Comparison of ENCODE assay signal across 13 cellular contexts in the genomic region with DNA sequence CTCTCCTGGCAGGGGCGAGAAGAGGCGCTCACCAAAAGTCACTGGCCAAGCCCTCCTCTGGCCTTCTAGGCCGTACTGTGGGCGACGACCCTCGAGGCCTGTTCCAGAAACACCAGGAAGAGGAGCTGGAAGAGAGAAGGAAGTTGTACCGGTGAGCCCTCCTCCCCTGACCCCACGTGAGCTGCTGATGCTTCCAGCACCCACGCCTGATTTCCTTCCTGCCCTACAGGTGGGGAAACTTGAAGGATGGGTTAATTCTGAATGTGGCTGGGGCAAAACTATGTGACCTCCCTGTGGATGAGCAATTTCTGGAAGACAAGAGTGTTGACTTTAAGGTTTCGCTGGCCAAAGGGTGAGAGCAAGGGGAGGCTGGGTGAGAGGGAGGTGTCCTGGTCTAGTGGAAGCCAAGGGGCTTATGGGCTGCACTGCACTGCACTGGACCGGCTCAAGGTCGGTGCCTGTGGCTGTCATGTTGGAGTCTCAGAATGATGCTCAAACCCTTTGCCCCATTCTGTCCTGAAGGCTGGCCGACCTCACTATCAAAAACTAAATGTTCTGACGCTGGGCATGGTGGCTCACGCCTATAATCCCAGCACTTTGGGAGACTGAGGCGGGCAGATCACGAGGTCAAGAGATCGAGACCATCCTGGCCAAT. TPM values are rescaled to one million over a fixed set of nuclear protein-coding genes. Genes with fewer than 3 reads are reported as not detected.
DNase-seq lines count a peak whose midpoint lies in the region; ATAC-seq and TF ChIP-seq lines count a peak whose summit lies in the region.
"Had no signal": no experiment of that assay in that cellular context is flagged by ENCODE, and none has a peak within 500 bp of the region (broad histone marks: within the 10 kb centered on the region; RNA-seq: fewer than 3 reads in every experiment).

No MANE protein-coding gene starts in this region.

- no peaks in the 10 kb centered on the region for H4K20me1 ChIP-seq in hepatocyte (ENCODE audit: insufficient read depth, poor library complexity, severe bottlenecking)

- H2AFZ ChIP-seq in hepatocyte = no peak overlapping the region

- H3K27me3 Mint-ChIP-seq in activated CD4-positive, alpha-beta T cell treated with anti-CD3 and anti-CD28 coated beads, Interleukin-2, amount 10 ng/mL, durations not matched to agents 24 days and 14 days = peaks cover 35% of the 10 kb centered on the region

- POLR2A ChIA-PET in GM10248 (lab: Yijun Ruan, JAX) = no interaction called here

- H3K27ac ChIP-seq in RWPE2 (ENCODE audit: poor library complexity, severe bottlenecking) (no peak overlapping the region), hepatocyte (no peak overlapping the region), skin epidermis (peak overlapping the region in 10 of 21 experiments; percentile 23 to 76 (median 58))
- H3K27ac ChIP-seq: tibial nerve had no signal

- CTCF ChIA-PET in GM10248 (lab: Yijun Ruan, JAX) = interaction anchor here (1.5 kb wide), 1 partner anchor 9 kb away, joined by 5 read pairs; no protein-coding TSS in a partner anchor

- peaks cover 52% of the 10 kb centered on the region for H3K4me1 Mint-ChIP-seq in activated CD4-positive, alpha-beta T cell treated with anti-CD3 and anti-CD28 coated beads, Interleukin-2, amount 10 ng/mL, durations not matched to agents 24 days and 14 days

- H3K9me2 ChIP-seq in hepatocyte (replicated peaks; ENCODE audit: insufficient read depth) = no peaks in the 10 kb centered on the region

- peak overlapping the region; percentile 72 for H3K4me2 ChIP-seq in hepatocyte

- no peaks in the 10 kb centered on the region for H3K9me3 Mint-ChIP-seq in activated CD4-positive, alpha-beta T cell treated with anti-CD3 and anti-CD28 coated beads, Interleukin-2, amount 10 ng/mL, durations not matched to agents 24 days and 14 days
- H3K9me3 Mint-ChIP-seq: neural crest cell had no signal

- TF ChIP-seq CTCF in RWPE2 (IDR thresholded peaks at IDR 0.05; ENCODE audit: poor library complexity, severe bottlenecking) (no peak), hepatocyte (IDR thresholded peaks at IDR 0.05; ENCODE audit: poor library complexity) (no peak), GM10248 (IDR thresholded peaks at IDR 0.05; ENCODE audit: control extremely low read depth, extremely low read depth, low read depth, missing control alignments) (no peak)

- H3K4me3 Mint-ChIP-seq in activated CD4-positive, alpha-beta T cell treated with anti-CD3 and anti-CD28 coated beads, Interleukin-2, amount 10 ng/mL, durations not matched to agents 24 days and 14 days = peak overlapping the region; percentile 91

- H3K4me3 ChIP-seq in RWPE2 (ENCODE audit: severe bottlenecking) = peak overlapping the region; percentile 38
- no peak overlapping the region for H3K4me3 ChIP-seq in hepatocyte
- H3K4me3 ChIP-seq in skin epidermis = peak overlapping the region; percentile 18 to 51 (median 34)

- ATAC-seq in RWPE2 (ENCODE audit: low read depth) = no peak

- H3K36me3 ChIP-seq in RWPE2 (ENCODE audit: low read depth) (no peaks in the 10 kb centered on the region), hepatocyte (replicated peaks; ENCODE audit: insufficient read depth, low read depth) (no peaks in the 10 kb centered on the region)
- H3K36me3 ChIP-seq: tibial nerve had no signal

- DNase-seq in activated CD4-positive, alpha-beta T cell treated with anti-CD3 and anti-CD28 coated beads, Interleukin-2, amount 10 ng/mL, durations not matched to agents 24 days and 14 days = no peak
- no peak for DNase-seq in activated CD4-positive, alpha-beta T cell treated with anti-CD3 and anti-CD28 coated beads, Interleukin-2, amount 50 U/mL, for 4 hours
- DNase-seq in RWPE2 (ENCODE audit: low spot score) (no peak), hepatocyte (ENCODE audit: low spot score) (no peak), GM10248 (ENCODE audit: extremely low spot score) (no peak), NCI-H524 treated with DMSO at 0.1 percent for 48 hours (lab: John Stamatoyannopoulos, UW) (no peak), ecto neural progenitor cell (ENCODE audit: low spot score) (no peak)
- DNase-seq: NCI-H2107, SIG-M5 had no signal

- 78% methylated on average over 17 of the region's 18 CpGs for WGBS in hepatocyte (ENCODE audit: low lambda C conversion rate, missing lambda C conversion rate)

- H3K9me3 ChIP-seq in RWPE2 (ENCODE audit: severe bottlenecking) (no peaks in the 10 kb centered on the region), hepatocyte (ENCODE audit: low read depth) (no peaks in the 10 kb centered on the region)
- H3K9me3 ChIP-seq: tibial nerve had no signal

- H3K27me3 ChIP-seq in RWPE2 (ENCODE audit: insufficient read depth, poor library complexity, severe bottlenecking) (no peaks in the 10 kb centered on the region), hepatocyte (peaks cover 17% of the 10 kb centered on the region)

- H3K79me2 ChIP-seq in hepatocyte = peaks cover 5% of the 10 kb centered on the region

- intact Hi-C loops in activated CD4-positive, alpha-beta T cell treated with anti-CD3 and anti-CD28 coated beads, Interleukin-2, amount 10 ng/mL, durations not matched to agents 24 days and 14 days (cut with micrococcal nuclease) = no loop called here

- H3K4me1 ChIP-seq in RWPE2 (ENCODE audit: insufficient read depth, poor library complexity, severe bottlenecking) (peaks cover 20% of the 10 kb centered on the region), hepatocyte (ENCODE audit: insufficient read depth) (peaks cover 17% of the 10 kb centered on the region)

- H3K27ac Mint-ChIP-seq in activated CD4-positive, alpha-beta T cell treated with anti-CD3 and anti-CD28 coated beads, Interleukin-2, amount 10 ng/mL, durations not matched to agents 24 days and 14 days = peak overlapping the region; percentile 62

- peaks cover 9% of the 10 kb centered on the region for H3K36me3 Mint-ChIP-seq in activated CD4-positive, alpha-beta T cell treated with anti-CD3 and anti-CD28 coated beads, Interleukin-2, amount 10 ng/mL, durations not matched to agents 24 days and 14 days (ENCODE audit: low read depth)

RNA-seq across cellular contexts. Expression of gene C17orf100, which starts 6.2 kb away (rescaled TPM):
- 1.8 and 1.9 TPM in 2 replicates for total RNA-seq in activated CD4-positive, alpha-beta T cell treated with anti-CD3 and anti-CD28 coated beads, Interleukin-2, amount 10 ng/mL, durations not matched to agents 24 days and 14 days
- 4.5 and 6.1 TPM in 2 replicates for total RNA-seq in hepatocyte
- polyA plus RNA-seq in hepatocyte = 5.5 and 6.7 TPM in 2 replicates

RNA-seq across cellular contexts. Expression of gene MED31, which starts 6.4 kb away (rescaled TPM):
- total RNA-seq in activated CD4-positive, alpha-beta T cell treated with anti-CD3 and anti-CD28 coated beads, Interleukin-2, amount 10 ng/mL, durations not matched to agents 24 days and 14 days = 24.3 and 25.7 TPM in 2 replicates
- 13.8 and 14.5 TPM in 2 replicates for total RNA-seq in hepatocyte
- 43.0 and 44.2 TPM in 2 replicates for polyA plus RNA-seq in hepatocyte

RNA-seq across cellular contexts. Expression of gene TXNDC17, which starts 16.9 kb away (rescaled TPM):
- total RNA-seq in activated CD4-positive, alpha-beta T cell treated with anti-CD3 and anti-CD28 coated beads, Interleukin-2, amount 10 ng/mL, durations not matched to agents 24 days and 14 days = 92.7 and 102 TPM in 2 replicates
- total RNA-seq in hepatocyte = 61.0 and 106 TPM in 2 replicates
- polyA plus RNA-seq in hepatocyte = 366 and 406 TPM in 2 replicates

RNA-seq across cellular contexts. Expression of gene KIAA0753, which starts 17.2 kb away (rescaled TPM):
- total RNA-seq in activated CD4-positive, alpha-beta T cell treated with anti-CD3 and anti-CD28 coated beads, Interleukin-2, amount 10 ng/mL, durations not matched to agents 24 days and 14 days = 20.9 and 23.9 TPM in 2 replicates
- 10.9 and 12.0 TPM in 2 replicates for total RNA-seq in hepatocyte
- 4.0 and 6.0 TPM in 2 replicates for polyA plus RNA-seq in hepatocyte

RNA-seq across cellular contexts. Expression of gene SLC13A5, which starts 55.4 kb away (rescaled TPM):
- total RNA-seq in activated CD4-positive, alpha-beta T cell treated with anti-CD3 and anti-CD28 coated beads, Interleukin-2, amount 10 ng/mL, durations not matched to agents 24 days and 14 days = not detected in 2 replicates
- 15.2 and 18.5 TPM in 2 replicates for total RNA-seq in hepatocyte
- 7.3 and 7.5 TPM in 2 replicates for polyA plus RNA-seq in hepatocyte
- total RNA-seq: A673, tibial nerve had no signal
